Comparison of ENCODE assay signal across 13 cellular contexts in genomic region chr1:155166006-155166372, GRCh38. TPM values are rescaled to one million over a fixed set of nuclear protein-coding genes. Genes with fewer than 3 reads are reported as not detected.
A peak's percentile ranks its signal among the peaks of the same experiment; 100 is the strongest.
DNase-seq lines count a peak whose midpoint lies in the region; ATAC-seq, FAIRE-seq and TF ChIP-seq lines count a peak whose summit lies in the region.
"Had no signal": no experiment of that assay in that cellular context is flagged by ENCODE, and none has a peak within 500 bp of the region (broad histone marks: within the 10 kb centered on the region; RNA-seq: fewer than 3 reads in every experiment).

No MANE protein-coding gene starts in this region.

- H3K27ac ChIP-seq in heart right ventricle (peak overlapping the region; percentile 63 to 90 (median 82)), endothelial cell of umbilical vein (ENCODE audit: insufficient read depth, low read depth, low read length) (peak overlapping the region; percentile 87), mesenchymal stem cell (ENCODE audit: low read length, poor library complexity, severe bottlenecking) (no peak overlapping the region), uterus (peak overlapping the region; percentile 63 to 75)

- no peak overlapping the region for H3K23ac ChIP-seq in mesenchymal stem cell (ENCODE audit: low read length in 2 of 2)

- CTCF ChIA-PET in endothelial cell of umbilical vein (lab: Charles Lee) (interaction anchor here (0.6 to 8.3 kb wide), 11 partner anchors 15 to 122 kb away, joined by 3 to 673 read pairs (median 20); partner anchors contain the start of genes ADAM15, DPM3, EFNA1 and SLC50A1), T-cell (lab: Charles Lee) (interaction anchor here (1.1 to 1.8 kb wide), 3 partner anchors 74 to 81 kb away, joined by 4 to 7 read pairs (median 4); no protein-coding TSS in a partner anchor)

- dilution Hi-C loops in endothelial cell of umbilical vein (cut with MboI; ENCODE audit: extremely low pct_ligation_motif_present, low sequenced_read_pairs) = no loop called here

- H3K79me2 ChIP-seq in endothelial cell of umbilical vein (ENCODE audit: control insufficient read depth, insufficient read depth, low read length) = no peaks in the 10 kb centered on the region

- FAIRE-seq in endothelial cell of umbilical vein (lab: Jason Lieb, UNC) = no peak
- FAIRE-seq: GM18507 had no signal

- intact Hi-C loops in heart right ventricle (cut with DNase I) = loop anchor here in 9 of 10 donors (1.0 to 5.0 kb wide), 6 partner anchors 31 to 74 kb away; partner anchors contain the start of genes EFNA1 (in 3 of the 9) and SLC50A1 (in 1 of the 9)
- intact Hi-C loops in left cardiac atrium (cut with DNase I) = loop anchor here in 1 of 2 donors (2.0 kb wide), 1 partner anchor 73 kb away; no protein-coding TSS in a partner anchor
- intact Hi-C loops in endothelial cell of umbilical vein (cut with micrococcal nuclease) = no loop called here
- intact Hi-C loops in uterus (cut with DNase I; ENCODE audit: low total_unique reads) = no loop called here

- no peak overlapping the region for H3K4ac ChIP-seq in mesenchymal stem cell (ENCODE audit: low read depth in 1 of 2, low read length in 2 of 2)

- H2BK120ac ChIP-seq in mesenchymal stem cell (ENCODE audit: low read depth, low read length) = no peak overlapping the region

- H3K79me1 ChIP-seq in mesenchymal stem cell (replicated peaks; ENCODE audit: low read length, poor library complexity, severe bottlenecking) = peaks cover 9% of the 10 kb centered on the region

- H3K9me3 ChIP-seq in heart right ventricle (peaks cover 0 to 8% (median 0%) of the 10 kb centered on the region in 11 donors), endothelial cell of umbilical vein (replicated peaks; ENCODE audit: control insufficient read depth, insufficient read depth, low read length) (no peaks in the 10 kb centered on the region), mesenchymal stem cell (ENCODE audit: control insufficient read depth, low read length) (no peaks in the 10 kb centered on the region), uterus (no peaks in the 10 kb centered on the region)

- no peak for TF ChIP-seq POLR2A in endothelial cell of umbilical vein (IDR thresholded peaks at IDR 0.05; ENCODE audit: low read depth, low read length)
- no peak for TF ChIP-seq POLR2A in uterus (IDR thresholded peaks at IDR 0.05)

- H3K36me3 ChIP-seq in heart right ventricle = peaks cover 0 to 25% (median 12%) of the 10 kb centered on the region in 9 donors
- peaks cover 3 to 9% of the 10 kb centered on the region in 2 experiments for H3K36me3 ChIP-seq in endothelial cell of umbilical vein (ENCODE audit: control insufficient read depth in 2 of 2, extremely low read depth in 1 of 2, insufficient read depth in 2 of 2, low read length in 2 of 2)
- peaks cover 20 to 26% of the 10 kb centered on the region in 2 experiments for H3K36me3 ChIP-seq in mesenchymal stem cell (ENCODE audit: control insufficient read depth in 1 of 2, insufficient read depth in 2 of 2, low read depth in 1 of 2, low read length in 2 of 2)
- no peaks in the 10 kb centered on the region for H3K36me3 ChIP-seq in uterus

- DNase-seq in heart right ventricle (peak in 1 of 2 donors; percentile 54), left cardiac atrium (no peak), endothelial cell of umbilical vein (ENCODE audit: low read depth, low spot score) (no peak), mesenchymal stem cell (no peak), uterus (no peak), T-cell (no peak)
- no peak for DNase-seq in stimulated activated CD4-positive, alpha-beta T cell treated with anti-CD3 and anti-CD28 coated beads, Interleukin-15, amount 100 ng/mL, for 24 hours
- DNase-seq: activated CD4-positive, alpha-beta T cell treated with anti-CD3 and anti-CD28 coated beads, Interleukin-2, amount 10 ng/mL, durations not matched to agents 7 days and 5 days; naive B cell; stimulated activated CD4-positive, alpha-beta T cell treated with anti-CD3 and anti-CD28 coated beads, Interleukin-4, amount 100 ng/mL, for 1 hour; T1000 had no signal

- H3K9me1 ChIP-seq in endothelial cell of umbilical vein (replicated peaks; ENCODE audit: control insufficient read depth, extremely low read depth, insufficient read depth, low read length) = no peaks in the 10 kb centered on the region

- H2BK15ac ChIP-seq in mesenchymal stem cell (ENCODE audit: low read depth, poor library complexity, severe bottlenecking) = no peak overlapping the region

- no peak overlapping the region for H3K4me3 Mint-ChIP-seq in T-cell
- H3K4me3 Mint-ChIP-seq in activated T-helper 17 cell treated with anti-CD3 and anti-CD28 coated beads, Interleukin-2, amount 50 U/mL, for 72 hours = no peak overlapping the region
- H3K4me3 Mint-ChIP-seq: activated CD4-positive, alpha-beta T cell treated with anti-CD3 and anti-CD28 coated beads, Interleukin-2, amount 10 ng/mL, durations not matched to agents 7 days and 5 days had no signal

- H4K20me1 ChIP-seq in endothelial cell of umbilical vein (replicated peaks; ENCODE audit: control insufficient read depth, extremely low read depth, insufficient read depth, low read length) = no peaks in the 10 kb centered on the region

- TF ChIP-seq CTCF in heart right ventricle (IDR thresholded peaks at IDR 0.05) (no peak), endothelial cell of umbilical vein (IDR thresholded peaks at IDR 0.05; ENCODE audit: extremely low read depth in 1 of 2, insufficient read depth in 1 of 2, low read depth in 1 of 2, low read length in 2 of 2) (no peak), uterus (IDR thresholded peaks at IDR 0.05) (no peak)

- H3K9ac ChIP-seq in endothelial cell of umbilical vein (replicated peaks; ENCODE audit: extremely low read depth, insufficient read depth, low read length) (peak overlapping the region; percentile 67), mesenchymal stem cell (ENCODE audit: low read length) (no peak overlapping the region)

- peak overlapping the region; percentile 42 for H4K8ac ChIP-seq in mesenchymal stem cell (ENCODE audit: low read length)

- H3K18ac ChIP-seq in mesenchymal stem cell (ENCODE audit: low read depth in 1 of 2, low read length in 2 of 2) = no peak overlapping the region

- ATAC-seq in heart right ventricle (peak in 2 of 8 donors; percentile 1 to 6), left cardiac atrium (no peak), T-cell (replicated peaks in 1 of 4) (no peak)
- no peak for ATAC-seq in activated T-helper 17 cell treated with anti-CD3 and anti-CD28 coated beads, Interleukin-2, amount 50 U/mL, for 72 hours (replicated peaks)

- H4K91ac ChIP-seq in mesenchymal stem cell (ENCODE audit: low read length) = no peak overlapping the region

- BruUV-seq in endothelial cell of umbilical vein (replicated peaks; lab: Mats Ljungman, UMichigan) = no TSS peak

- POLR2A ChIA-PET in endothelial cell of umbilical vein (lab: Charles Lee) = no interaction called here
- POLR2A ChIA-PET in T-cell (lab: Charles Lee) = no interaction called here

- H3K4me1 Mint-ChIP-seq in T-cell = peaks cover 13 to 20% (median 14%) of the 10 kb centered on the region in 3 donors
- peaks cover 10% of the 10 kb centered on the region for H3K4me1 Mint-ChIP-seq in activated T-helper 17 cell treated with anti-CD3 and anti-CD28 coated beads, Interleukin-2, amount 50 U/mL, for 72 hours

- H2BK5ac ChIP-seq in mesenchymal stem cell (ENCODE audit: low read depth, low read length, poor library complexity, severe bottlenecking) = no peak overlapping the region

- WGBS in heart right ventricle, 2 donors = 24 to 53% methylated on average over 4 of the region's 4 CpGs
- WGBS in mesenchymal stem cell = 72% methylated on average over 4 of the region's 4 CpGs

- no peak overlapping the region for H2AK5ac ChIP-seq in mesenchymal stem cell (ENCODE audit: low read length, severe bottlenecking)

- H3K4me3 ChIP-seq in heart right ventricle (peak overlapping the region in 4 of 10 donors; percentile 9 to 37 (median 28)), endothelial cell of umbilical vein (replicated peaks in 1 of 3; ENCODE audit: insufficient read depth in 1 of 3, low read depth in 1 of 3, low read length in 3 of 3) (no peak overlapping the region), mesenchymal stem cell (ENCODE audit: insufficient read depth in 1 of 2, low read depth in 1 of 2, low read length in 2 of 2) (no peak overlapping the region), uterus (no peak overlapping the region)

- H3K27me3 ChIP-seq in heart right ventricle (peaks cover 0 to 15% (median 0%) of the 10 kb centered on the region in 7 donors), endothelial cell of umbilical vein (ENCODE audit: control insufficient read depth in 2 of 2, insufficient read depth in 2 of 2, low read length in 2 of 2) (no peaks in the 10 kb centered on the region), mesenchymal stem cell (ENCODE audit: control insufficient read depth in 1 of 2, insufficient read depth in 1 of 2, low read length in 2 of 2) (peaks cover 16 to 17% of the 10 kb centered on the region in 2 experiments), uterus (no peaks in the 10 kb centered on the region)

- H2BK12ac ChIP-seq in mesenchymal stem cell (ENCODE audit: low read length in 2 of 2) = no peak overlapping the region

- peaks cover 10% of the 10 kb centered on the region for H3K36me3 Mint-ChIP-seq in T-cell
- peaks cover 21% of the 10 kb centered on the region for H3K36me3 Mint-ChIP-seq in activated T-helper 17 cell treated with anti-CD3 and anti-CD28 coated beads, Interleukin-2, amount 50 U/mL, for 72 hours (ENCODE audit: low read depth)

- H3K14ac ChIP-seq in mesenchymal stem cell (ENCODE audit: low read length in 2 of 2) = no peak overlapping the region

- peaks cover 8 to 33% (median 25%) of the 10 kb centered on the region in 9 donors for H3K4me1 ChIP-seq in heart right ventricle
- peaks cover 16% of the 10 kb centered on the region for H3K4me1 ChIP-seq in endothelial cell of umbilical vein (ENCODE audit: control insufficient read depth, extremely low read depth, insufficient read depth, low read length)
- peaks cover 5% of the 10 kb centered on the region for H3K4me1 ChIP-seq in mesenchymal stem cell (ENCODE audit: control insufficient read depth, insufficient read depth, low read depth, low read length)
- peaks cover 0 to 15% of the 10 kb centered on the region in 2 donors for H3K4me1 ChIP-seq in uterus

- H2AFZ ChIP-seq in endothelial cell of umbilical vein (ENCODE audit: low read depth, low read length) (peak overlapping the region; percentile 56), mesenchymal stem cell (ENCODE audit: low read depth, low read length) (no peak overlapping the region)

- H3K4me2 ChIP-seq in endothelial cell of umbilical vein (ENCODE audit: insufficient read depth, low read length) = peak overlapping the region; percentile 42
- H3K4me2 ChIP-seq in mesenchymal stem cell (ENCODE audit: low read length, poor library complexity, severe bottlenecking) = no peak overlapping the region

- H3K9me3 Mint-ChIP-seq in T-cell = no peaks in the 10 kb centered on the region
- no peaks in the 10 kb centered on the region for H3K9me3 Mint-ChIP-seq in activated T-helper 17 cell treated with anti-CD3 and anti-CD28 coated beads, Interleukin-2, amount 50 U/mL, for 72 hours
- H3K9me3 Mint-ChIP-seq: activated CD4-positive, alpha-beta T cell treated with anti-CD3 and anti-CD28 coated beads, Interleukin-2, amount 10 ng/mL, durations not matched to agents 7 days and 5 days had no signal

- H3K27me3 Mint-ChIP-seq in T-cell = no peaks in the 10 kb centered on the region
- H3K27me3 Mint-ChIP-seq in activated T-helper 17 cell treated with anti-CD3 and anti-CD28 coated beads, Interleukin-2, amount 50 U/mL, for 72 hours = no peaks in the 10 kb centered on the region
- H3K27me3 Mint-ChIP-seq: activated CD4-positive, alpha-beta T cell treated with anti-CD3 and anti-CD28 coated beads, Interleukin-2, amount 10 ng/mL, durations not matched to agents 7 days and 5 days; naive B cell had no signal

- no peak overlapping the region for H3K27ac Mint-ChIP-seq in T-cell
- H3K27ac Mint-ChIP-seq in activated T-helper 17 cell treated with anti-CD3 and anti-CD28 coated beads, Interleukin-2, amount 50 U/mL, for 72 hours = no peak overlapping the region
- H3K27ac Mint-ChIP-seq: activated CD4-positive, alpha-beta T cell treated with anti-CD3 and anti-CD28 coated beads, Interleukin-2, amount 10 ng/mL, durations not matched to agents 7 days and 5 days had no signal

RNA-seq across cellular contexts. Expression of gene KRTCAP2, which starts 7.1 kb away (rescaled TPM):
- total RNA-seq in heart right ventricle (100 to 1,000 TPM in 9 of 10 donors, 10 to 100 TPM in 1; 96.1 to 173 (median 114) TPM), left cardiac atrium (100 to 1,000 TPM; 143 to 156 TPM), endothelial cell of umbilical vein (170 and 207 TPM in 2 replicates), uterus (100 to 1,000 TPM in 1 of 4 donors, 10 to 100 TPM in 2, 1 to 10 TPM in 1; 1.5 to 200 (median 62.5) TPM), T-cell (100 to 1,000 TPM in 4 of 5 donors, 10 to 100 TPM in 1; 93.6 to 150 (median 138) TPM)
- polyA plus RNA-seq in heart right ventricle (100 to 1,000 TPM; 302 to 355 TPM), endothelial cell of umbilical vein (362 and 409 TPM in 2 replicates)
- polyA plus RNA-seq in endothelial cell of umbilical vein (2011; cell fraction: cytosol; rRNA removed) = 298 and 301 TPM in 2 replicates
- 92.2 and 112 TPM in 2 replicates for polyA plus RNA-seq in endothelial cell of umbilical vein (2011; cell fraction: nucleus; rRNA removed)
- 200 and 222 TPM in 2 replicates for polyA plus RNA-seq in endothelial cell of umbilical vein (2012)
- 246 and 346 TPM in 2 replicates for polyA minus RNA-seq in endothelial cell of umbilical vein
- 286 TPM for polyA minus RNA-seq in endothelial cell of umbilical vein (2011; cell fraction: cytosol; rRNA and poly(A)+ RNA removed)
- polyA minus RNA-seq in endothelial cell of umbilical vein (2011; cell fraction: nucleus; rRNA and poly(A)+ RNA removed) = 38.0 and 44.5 TPM in 2 replicates
- 350 TPM for polyA plus RNA-seq in mesenchymal stem cell (2013, experiment 1 of 2)
- 358 TPM for polyA plus RNA-seq in mesenchymal stem cell (2013, experiment 2 of 2)
- 100 to 1,000 TPM; 108 to 166 TPM for total RNA-seq in activated T-helper 17 cell treated with anti-CD3 and anti-CD28 coated beads, Interleukin-2, amount 50 U/mL, for 72 hours

RNA-seq across cellular contexts. Expression of gene TRIM46, which starts 7.7 kb away (rescaled TPM):
- total RNA-seq in heart right ventricle (under 1 TPM in 2 of 10 donors, not detected in 8; 0.10 to 0.35 TPM), left cardiac atrium (under 1 TPM; 0.15 to 0.21 TPM), endothelial cell of umbilical vein (9.6 and 10.0 TPM in 2 replicates), uterus (1 to 10 TPM in 3 of 4 donors, under 1 TPM in 1; 0.26 to 4.6 (median 2.5) TPM), T-cell (10 to 100 TPM in 2 of 5 donors, 1 to 10 TPM in 3; 5.1 to 12.2 (median 9.8) TPM)
- polyA plus RNA-seq in heart right ventricle (under 1 TPM; 0.04 to 0.07 TPM), endothelial cell of umbilical vein (9.5 and 12.7 TPM in 2 replicates)
- 4.9 and 5.8 TPM in 2 replicates for polyA plus RNA-seq in endothelial cell of umbilical vein (2011; cell fraction: cytosol; rRNA removed)
- 20.9 and 24.0 TPM in 2 replicates for polyA plus RNA-seq in endothelial cell of umbilical vein (2011; cell fraction: nucleus; rRNA removed)
- polyA plus RNA-seq in endothelial cell of umbilical vein (2012) = 5.6 and 7.1 TPM in 2 replicates
- polyA minus RNA-seq in endothelial cell of umbilical vein = 7.2 and 10.3 TPM in 2 replicates
- polyA minus RNA-seq in endothelial cell of umbilical vein (2011; cell fraction: cytosol; rRNA and poly(A)+ RNA removed) = not detected
- 10.0 and 11.3 TPM in 2 replicates for polyA minus RNA-seq in endothelial cell of umbilical vein (2011; cell fraction: nucleus; rRNA and poly(A)+ RNA removed)
- 7.1 TPM for polyA plus RNA-seq in mesenchymal stem cell (2013, experiment 1 of 2)
- 6.5 TPM for polyA plus RNA-seq in mesenchymal stem cell (2013, experiment 2 of 2)
- 10 to 100 TPM; 10.6 to 16.6 TPM for total RNA-seq in activated T-helper 17 cell treated with anti-CD3 and anti-CD28 coated beads, Interleukin-2, amount 50 U/mL, for 72 hours

RNA-seq across cellular contexts. Expression of gene DPM3, which starts 25.7 kb away (rescaled TPM):
- total RNA-seq in heart right ventricle = 10 to 100 TPM; 48.2 to 70.9 (median 53.4) TPM
- polyA plus RNA-seq in heart right ventricle = 100 to 1,000 TPM; 144 to 304 TPM
- 10 to 100 TPM; 65.8 to 78.6 TPM for total RNA-seq in left cardiac atrium
- total RNA-seq in endothelial cell of umbilical vein = 69.6 and 78.8 TPM in 2 replicates
- 258 and 315 TPM in 2 replicates for polyA plus RNA-seq in endothelial cell of umbilical vein
- 105 and 126 TPM in 2 replicates for polyA plus RNA-seq in endothelial cell of umbilical vein (2011; cell fraction: cytosol; rRNA removed)
- 31.3 and 32.5 TPM in 2 replicates for polyA plus RNA-seq in endothelial cell of umbilical vein (2011; cell fraction: nucleus; rRNA removed)
- polyA plus RNA-seq in endothelial cell of umbilical vein (2012) = 62.2 and 63.4 TPM in 2 replicates
- 16.3 and 17.2 TPM in 2 replicates for polyA minus RNA-seq in endothelial cell of umbilical vein
- polyA minus RNA-seq in endothelial cell of umbilical vein (2011; cell fraction: cytosol; rRNA and poly(A)+ RNA removed) = 39.9 TPM
- polyA minus RNA-seq in endothelial cell of umbilical vein (2011; cell fraction: nucleus; rRNA and poly(A)+ RNA removed) = 3.8 and 6.2 TPM in 2 replicates
- 176 TPM for polyA plus RNA-seq in mesenchymal stem cell (2013, experiment 1 of 2)
- polyA plus RNA-seq in mesenchymal stem cell (2013, experiment 2 of 2) = 182 TPM
- total RNA-seq in uterus = 10 to 100 TPM; 36.1 to 94.4 (median 85.4) TPM
- total RNA-seq in T-cell = 10 to 100 TPM; 26.9 to 70.7 (median 64.5) TPM
- 10 to 100 TPM; 29.4 to 40.6 TPM for total RNA-seq in activated T-helper 17 cell treated with anti-CD3 and anti-CD28 coated beads, Interleukin-2, amount 50 U/mL, for 72 hours

RNA-seq across cellular contexts. Expression of gene SLC50A1, which starts 30.3 kb away (rescaled TPM):
- total RNA-seq in heart right ventricle = 10 to 100 TPM in 2 of 10 donors, 1 to 10 TPM in 8; 5.5 to 16.8 (median 7.9) TPM
- polyA plus RNA-seq in heart right ventricle = 10 to 100 TPM; 23.2 to 33.7 TPM
- 10 to 100 TPM; 12.2 to 13.0 TPM for total RNA-seq in left cardiac atrium
- total RNA-seq in endothelial cell of umbilical vein = 29.5 and 30.8 TPM in 2 replicates
- 66.1 and 70.4 TPM in 2 replicates for polyA plus RNA-seq in endothelial cell of umbilical vein
- 50.3 and 53.2 TPM in 2 replicates for polyA plus RNA-seq in endothelial cell of umbilical vein (2011; cell fraction: cytosol; rRNA removed)
- 19.9 and 27.1 TPM in 2 replicates for polyA plus RNA-seq in endothelial cell of umbilical vein (2011; cell fraction: nucleus; rRNA removed)
- 24.9 and 28.5 TPM in 2 replicates for polyA plus RNA-seq in endothelial cell of umbilical vein (2012)
- 37.9 and 44.6 TPM in 2 replicates for polyA minus RNA-seq in endothelial cell of umbilical vein
- 24.1 TPM for polyA minus RNA-seq in endothelial cell of umbilical vein (2011; cell fraction: cytosol; rRNA and poly(A)+ RNA removed)
- polyA minus RNA-seq in endothelial cell of umbilical vein (2011; cell fraction: nucleus; rRNA and poly(A)+ RNA removed) = 9.4 and 13.5 TPM in 2 replicates
- polyA plus RNA-seq in mesenchymal stem cell (2013, experiment 1 of 2) = 41.0 TPM
- polyA plus RNA-seq in mesenchymal stem cell (2013, experiment 2 of 2) = 42.4 TPM
- 10 to 100 TPM in 3 of 4 donors, under 1 TPM in 1; 0.26 to 24.0 (median 21.8) TPM for total RNA-seq in uterus
- total RNA-seq in T-cell = 10 to 100 TPM; 20.7 to 34.9 (median 30.8) TPM
- 10 to 100 TPM; 42.8 to 47.3 TPM for total RNA-seq in activated T-helper 17 cell treated with anti-CD3 and anti-CD28 coated beads, Interleukin-2, amount 50 U/mL, for 72 hours

RNA-seq across cellular contexts. Expression of gene EFNA1, which starts 38.3 kb away (rescaled TPM):
- total RNA-seq in heart right ventricle = 10 to 100 TPM; 28.9 to 50.0 (median 35.6) TPM
- polyA plus RNA-seq in heart right ventricle = 100 to 1,000 TPM in 1 of 2 donors, 10 to 100 TPM in 1; 44.2 to 104 TPM
- 10 to 100 TPM; 33.3 to 39.1 TPM for total RNA-seq in left cardiac atrium
- total RNA-seq in endothelial cell of umbilical vein = 107 and 111 TPM in 2 replicates
- polyA plus RNA-seq in endothelial cell of umbilical vein = 289 and 295 TPM in 2 replicates
- polyA plus RNA-seq in endothelial cell of umbilical vein (2011; cell fraction: cytosol; rRNA removed) = 268 and 300 TPM in 2 replicates
- 383 and 395 TPM in 2 replicates for polyA plus RNA-seq in endothelial cell of umbilical vein (2011; cell fraction: nucleus; rRNA removed)
- 46.9 and 49.6 TPM in 2 replicates for polyA plus RNA-seq in endothelial cell of umbilical vein (2012)
- polyA minus RNA-seq in endothelial cell of umbilical vein = 211 and 255 TPM in 2 replicates
- polyA minus RNA-seq in endothelial cell of umbilical vein (2011; cell fraction: cytosol; rRNA and poly(A)+ RNA removed) = 133 TPM
- polyA minus RNA-seq in endothelial cell of umbilical vein (2011; cell fraction: nucleus; rRNA and poly(A)+ RNA removed) = 87.5 and 107 TPM in 2 replicates
- 0.62 TPM for polyA plus RNA-seq in mesenchymal stem cell (2013, experiment 1 of 2)
- 0.53 TPM for polyA plus RNA-seq in mesenchymal stem cell (2013, experiment 2 of 2)
- 10 to 100 TPM; 22.3 to 58.5 (median 36.5) TPM for total RNA-seq in uterus
- 1 to 10 TPM; 1.6 to 8.4 (median 5.1) TPM for total RNA-seq in T-cell
- total RNA-seq in activated T-helper 17 cell treated with anti-CD3 and anti-CD28 coated beads, Interleukin-2, amount 50 U/mL, for 72 hours = under 1 TPM in 1 of 2 donors, not detected in 1; 0.48 TPM

Comparison
In these comparisons a context has a peak if more than half of its experiments do, and no peak if none do; other contexts are left out.
1. intact Hi-C loops: an anchor here in heart right ventricle (1.0 to 5.0 kb wide); none called in endothelial cell of umbilical vein and uterus.